Comparison of ENCODE assay signal across 33 cellular contexts in genomic region chr16:17668411-17668810, GRCh38.
"Had no signal": no experiment of that assay in that cellular context is flagged by ENCODE, and none has a peak within 500 bp of the region (broad histone marks: within the 10 kb centered on the region; RNA-seq: fewer than 3 reads in every experiment).

No MANE protein-coding gene starts in this region.

- H3K27ac ChIP-seq: ascending aorta, breast epithelium, cardiac muscle cell, colonic mucosa, epithelial cell of prostate had no signal

- H3K36me3 ChIP-seq: ascending aorta, breast epithelium, cardiac muscle cell, colonic mucosa had no signal

- H3K4me3 Mint-ChIP-seq: activated CD4-positive, alpha-beta memory T cell treated with anti-CD3 and anti-CD28 coated beads, Interleukin-2, amount 10 ng/mL, durations not matched to agents 7 days and 5 days; activated CD4-positive, alpha-beta T cell treated with anti-CD3 and anti-CD28 coated beads, Interleukin-2, amount 10 ng/mL, durations not matched to agents 7 days and 5 days; activated naive CD4-positive, alpha-beta T cell treated with anti-CD3 and anti-CD28 coated beads, Interleukin-2, amount 10 ng/mL, durations not matched to agents 7 days and 5 days; activated naive CD8-positive, alpha-beta T cell treated with anti-CD3 and anti-CD28 coated beads, Interleukin-2, amount 10 ng/mL, durations not matched to agents 7 days and 5 days; activated T-cell treated with anti-CD3 and anti-CD28 coated beads, Interleukin-2, amount 50 U/mL, for 24 hours; activated T-cell treated with anti-CD3 and anti-CD28 coated beads, Interleukin-2, amount 50 U/mL, for 72 hours; brain; T-helper 17 cell; T-helper 2 cell treated with Interferon-gamma antibody and Interleukin-4, amounts not matched to agents 5 μg/mL and 100 μg/mL, for 36 hours had no signal

- H3K27me3 ChIP-seq: ascending aorta, breast epithelium, cardiac muscle cell, colonic mucosa had no signal

- DNase-seq: activated CD4-positive, alpha-beta memory T cell treated with anti-CD3 and anti-CD28 coated beads, Interleukin-2, amount 10 ng/mL, durations not matched to agents 7 days and 5 days; activated CD4-positive, alpha-beta T cell treated with anti-CD3 and anti-CD28 coated beads for 1 hour; activated CD4-positive, alpha-beta T cell treated with anti-CD3 and anti-CD28 coated beads for 4 hours; activated CD4-positive, alpha-beta T cell treated with anti-CD3 and anti-CD28 coated beads, Interleukin-2, amount 10 ng/mL, durations not matched to agents 7 days and 5 days; activated CD4-positive, alpha-beta T cell treated with anti-CD3 and anti-CD28 coated beads, Interleukin-2, amount 50 U/mL, for 4 hours; activated CD4-positive, CD25-positive, alpha-beta regulatory T cell; activated CD8-positive, alpha-beta memory T cell treated with anti-CD3 and anti-CD28 coated beads, Interleukin-2, amount 50 U/mL, for 48 hours; activated gamma-delta T cell; activated naive CD4-positive, alpha-beta T cell; activated naive CD4-positive, alpha-beta T cell treated with anti-CD3 and anti-CD28 coated beads, Interleukin-2, amount 10 ng/mL, durations not matched to agents 7 days and 5 days; activated naive CD8-positive, alpha-beta T cell treated with anti-CD3 and anti-CD28 coated beads, Interleukin-2, amount 10 ng/mL, durations not matched to agents 7 days and 5 days; activated T-cell treated with anti-CD3 and anti-CD28 coated beads for 4 hours; activated T-cell treated with anti-CD3 and anti-CD28 coated beads, Interleukin-2, amount 50 U/mL, for 24 hours; activated T-cell treated with anti-CD3 and anti-CD28 coated beads, Interleukin-2, amount 50 U/mL, for 72 hours; central memory CD4-positive, alpha-beta T cell; cerebellar nuclear complex; colonic mucosa; effector CD8-positive, alpha-beta T cell; foreskin fibroblast; head of caudate nucleus; T-helper 1 cell; T-helper 17 cell; T1000 had no signal

- H3K4me1 Mint-ChIP-seq: activated CD4-positive, alpha-beta memory T cell treated with anti-CD3 and anti-CD28 coated beads, Interleukin-2, amount 10 ng/mL, durations not matched to agents 7 days and 5 days; activated CD4-positive, alpha-beta T cell treated with anti-CD3 and anti-CD28 coated beads, Interleukin-2, amount 10 ng/mL, durations not matched to agents 7 days and 5 days; activated naive CD4-positive, alpha-beta T cell treated with anti-CD3 and anti-CD28 coated beads, Interleukin-2, amount 10 ng/mL, durations not matched to agents 7 days and 5 days; activated naive CD8-positive, alpha-beta T cell treated with anti-CD3 and anti-CD28 coated beads, Interleukin-2, amount 10 ng/mL, durations not matched to agents 7 days and 5 days; brain; T-helper 17 cell had no signal

- H3K4me3 ChIP-seq: ascending aorta, breast epithelium, cardiac muscle cell, colonic mucosa had no signal

- H3K9me3 ChIP-seq: ascending aorta, breast epithelium, colonic mucosa had no signal

- H3K9me3 Mint-ChIP-seq: activated CD4-positive, alpha-beta T cell treated with anti-CD3 and anti-CD28 coated beads, Interleukin-2, amount 10 ng/mL, durations not matched to agents 7 days and 5 days; activated naive CD4-positive, alpha-beta T cell treated with anti-CD3 and anti-CD28 coated beads, Interleukin-2, amount 10 ng/mL, durations not matched to agents 7 days and 5 days; activated naive CD8-positive, alpha-beta T cell treated with anti-CD3 and anti-CD28 coated beads, Interleukin-2, amount 10 ng/mL, durations not matched to agents 7 days and 5 days; activated T-cell treated with anti-CD3 and anti-CD28 coated beads, Interleukin-2, amount 50 U/mL, for 24 hours; T-helper 2 cell treated with Interferon-gamma antibody and Interleukin-4, amounts not matched to agents 5 μg/mL and 100 μg/mL, for 36 hours had no signal

- H3K27ac Mint-ChIP-seq: activated CD4-positive, alpha-beta memory T cell treated with anti-CD3 and anti-CD28 coated beads, Interleukin-2, amount 10 ng/mL, durations not matched to agents 7 days and 5 days; activated CD4-positive, alpha-beta T cell treated with anti-CD3 and anti-CD28 coated beads, Interleukin-2, amount 10 ng/mL, durations not matched to agents 7 days and 5 days; activated naive CD4-positive, alpha-beta T cell treated with anti-CD3 and anti-CD28 coated beads, Interleukin-2, amount 10 ng/mL, durations not matched to agents 7 days and 5 days; activated naive CD4-positive, alpha-beta T cell treated with anti-CD3 and anti-CD28 coated beads, Interleukin-2, amount 50 U/mL, for 72 hours; activated naive CD8-positive, alpha-beta T cell treated with anti-CD3 and anti-CD28 coated beads, Interleukin-2, amount 10 ng/mL, durations not matched to agents 7 days and 5 days; activated T-cell treated with anti-CD3 and anti-CD28 coated beads, Interleukin-2, amount 50 U/mL, for 24 hours; activated T-cell treated with anti-CD3 and anti-CD28 coated beads, Interleukin-2, amount 50 U/mL, for 72 hours; T-helper 17 cell; T-helper 2 cell treated with Interferon-gamma antibody and Interleukin-4, amounts not matched to agents 5 μg/mL and 100 μg/mL, for 36 hours had no signal

- ATAC-seq: activated naive CD4-positive, alpha-beta T cell treated with anti-CD3 and anti-CD28 coated beads, Interleukin-2, amount 50 U/mL, for 72 hours; activated T-cell treated with anti-CD3 and anti-CD28 coated beads, Interleukin-2, amount 50 U/mL, for 72 hours; T-helper 17 cell had no signal

- H3K36me3 Mint-ChIP-seq: activated naive CD4-positive, alpha-beta T cell treated with anti-CD3 and anti-CD28 coated beads, Interleukin-2, amount 10 ng/mL, durations not matched to agents 7 days and 5 days; activated naive CD4-positive, alpha-beta T cell treated with anti-CD3 and anti-CD28 coated beads, Interleukin-2, amount 50 U/mL, for 72 hours; activated naive CD8-positive, alpha-beta T cell treated with anti-CD3 and anti-CD28 coated beads, Interleukin-2, amount 10 ng/mL, durations not matched to agents 7 days and 5 days; brain had no signal

- H3K27me3 Mint-ChIP-seq: activated naive CD4-positive, alpha-beta T cell treated with anti-CD3 and anti-CD28 coated beads, Interleukin-2, amount 10 ng/mL, durations not matched to agents 7 days and 5 days; brain had no signal

- FAIRE-seq: endometrium, endothelial cell of umbilical vein, frontal cortex had no signal

- H3K4me1 ChIP-seq: ascending aorta, breast epithelium, colonic mucosa had no signal
